9 cellular contexts compared by ENCODE assay signal in the genomic region with DNA sequence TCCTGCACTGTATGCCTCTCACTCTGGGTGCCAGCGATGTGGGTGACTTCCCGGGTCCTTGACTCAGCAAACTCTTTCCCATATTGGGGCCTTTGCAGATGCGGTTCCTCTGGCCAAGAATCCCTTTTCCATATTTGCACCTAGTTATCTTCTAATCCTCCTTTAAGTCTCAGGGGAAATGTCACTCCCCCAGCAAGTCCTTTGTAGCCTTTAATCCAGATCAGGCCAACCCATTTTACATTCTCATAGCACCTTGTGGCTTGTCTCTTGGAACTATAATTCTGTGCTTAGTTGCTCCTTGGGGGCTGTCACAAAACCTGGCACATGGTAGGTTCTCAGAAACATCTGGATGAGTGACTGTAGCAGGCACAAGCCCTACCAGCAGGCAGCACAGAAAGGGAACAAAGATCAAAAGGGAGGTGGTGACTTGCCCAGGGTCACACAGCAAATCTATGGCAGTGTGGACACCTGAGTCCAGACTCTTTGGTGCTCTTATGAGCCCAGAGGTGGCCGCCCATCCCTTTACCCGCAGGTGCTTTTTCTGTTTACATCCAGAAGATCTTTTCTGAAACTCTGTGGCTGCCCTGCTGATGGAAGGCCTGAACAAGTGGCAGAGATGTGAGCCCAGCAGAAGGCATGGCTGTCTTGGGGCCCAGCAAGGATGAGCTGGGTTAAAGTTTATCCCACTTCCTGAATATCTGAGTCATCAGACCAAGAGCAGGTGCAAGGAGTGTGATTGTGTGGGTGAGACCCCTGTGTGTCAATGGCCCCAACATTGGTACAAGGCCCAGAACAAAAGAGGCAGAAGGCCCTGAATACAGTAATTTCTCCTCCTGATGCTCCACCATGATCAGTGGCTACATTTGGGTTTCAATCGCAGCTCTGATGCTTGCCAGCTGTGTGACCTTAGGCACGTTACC.
DNase-seq lines count a peak whose midpoint lies in the region; ATAC-seq lines count a peak whose summit lies in the region.
"Had no signal": no experiment of that assay in that cellular context is flagged by ENCODE, and none has a peak within 500 bp of the region (broad histone marks: within the 10 kb centered on the region; RNA-seq: fewer than 3 reads in every experiment).

No MANE protein-coding gene starts in this region.

- intact Hi-C loops in left ventricle myocardium superior (cut with micrococcal nuclease), result no loop called here

- DNase-seq in NK-92 treated with Interleukin-12 subunit alpha and Interleukin-12 subunit beta, amount 100 ng/mL, for 24 hours (lab: John Stamatoyannopoulos, UW), result peak; percentile 37
- no peak for DNase-seq in NK-92 (lab: John Stamatoyannopoulos, UW; ENCODE audit: unreplicated experiment)
- DNase-seq in MV-4-11 (lab: John Stamatoyannopoulos, UW), result peak; percentile 11
- peak; percentile 37 for DNase-seq in myocyte (ENCODE audit: low read depth)
- no peak for DNase-seq in left ventricle myocardium superior
- no peak for DNase-seq in NCI-H524 treated with DMSO at 0.1 percent for 48 hours (lab: John Stamatoyannopoulos, UW)
- DNase-seq in NCI-H2081 (lab: John Stamatoyannopoulos, UW), result no peak
- DNase-seq: NCI-H1417 treated with DMSO at 0.1 percent for 48 hours had no signal

- ATAC-seq in GM21619 (IDR thresholded peaks at IDR 0.05; ENCODE audit: unreplicated experiment) (peak; percentile 62), left ventricle myocardium superior (no peak)

Comparison
In these comparisons a context has a peak if more than half of its experiments do, and no peak if none do; other contexts are left out.
1. DNase-seq: peak in NK-92 treated with Interleukin-12 subunit alpha and Interleukin-12 subunit beta, amount 100 ng/mL, for 24 hours (single experiment), MV-4-11 (single experiment) and myocyte (single experiment); none in NK-92 (single experiment), left ventricle myocardium superior (single experiment), NCI-H524 treated with DMSO at 0.1 percent for 48 hours (single experiment) and NCI-H2081 (0 of 2).